Comparison of ENCODE assay signal across 14 cellular contexts in the genomic region with DNA sequence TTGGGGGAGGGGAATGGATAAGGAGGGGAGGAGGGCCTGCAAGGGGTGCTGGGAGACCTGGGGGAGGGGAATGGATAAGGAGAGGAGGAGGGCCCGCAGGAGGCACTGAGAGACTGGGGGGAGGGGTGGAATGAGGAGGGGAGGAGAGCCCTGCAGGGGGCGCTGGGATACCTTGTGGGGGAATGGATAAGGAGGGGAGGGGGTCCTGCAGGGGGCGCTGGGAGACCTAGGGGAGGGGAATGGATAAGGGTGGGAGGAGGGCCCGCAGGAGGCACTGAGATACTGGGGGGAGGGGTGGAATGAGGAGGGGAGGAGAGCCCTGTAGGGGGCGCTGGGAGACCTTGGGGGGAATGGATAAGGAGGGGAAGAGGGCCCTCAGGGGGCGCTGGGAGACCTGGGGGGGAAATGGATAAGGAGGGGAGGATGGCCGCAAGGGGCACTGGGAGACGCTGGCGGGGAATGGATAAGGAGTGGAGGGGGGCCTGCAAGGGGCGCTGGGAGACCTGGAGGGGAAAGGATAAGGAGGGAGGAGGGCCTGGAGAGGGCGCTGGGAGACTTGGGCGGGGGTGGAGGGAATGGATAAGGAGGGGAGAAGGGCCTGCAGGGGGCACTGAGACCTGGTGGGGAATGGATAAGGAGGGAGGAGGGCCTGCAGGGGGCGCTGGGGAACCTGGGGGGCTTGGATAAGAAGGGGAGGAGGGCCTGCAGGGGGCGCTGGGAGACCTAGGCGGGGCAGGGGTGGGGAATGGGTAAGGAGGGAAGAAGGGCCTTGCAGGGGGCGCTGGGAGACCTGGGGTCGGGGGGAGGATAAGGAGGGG. TPM values are rescaled to one million over a fixed set of nuclear protein-coding genes. Genes with fewer than 3 reads are reported as not detected.
A peak's percentile ranks its signal among the peaks of the same experiment; 100 is the strongest.
DNase-seq lines count a peak whose midpoint lies in the region; ATAC-seq and TF ChIP-seq lines count a peak whose summit lies in the region.
"Had no signal": no experiment of that assay in that cellular context is flagged by ENCODE, and none has a peak within 500 bp of the region (broad histone marks: within the 10 kb centered on the region; RNA-seq: fewer than 3 reads in every experiment).

No MANE protein-coding gene starts in this region.

- TF ChIP-seq POLR2A in gastroesophageal sphincter (IDR thresholded peaks at IDR 0.05), result no peak

- H3K27me3 ChIP-seq in gastroesophageal sphincter, result no peaks in the 10 kb centered on the region

- H3K27me3 Mint-ChIP-seq in activated naive CD4-positive, alpha-beta T cell treated with anti-CD3 and anti-CD28 coated beads for 36 hours (ENCODE audit: low read depth), result no peaks in the 10 kb centered on the region

- H3K9me3 Mint-ChIP-seq in activated naive CD4-positive, alpha-beta T cell treated with anti-CD3 and anti-CD28 coated beads for 36 hours, result no peaks in the 10 kb centered on the region

- 69 to 82% methylated on average over 2 to 7 of the region's 17 CpGs for WGBS in gastroesophageal sphincter (ENCODE audit: low coverage in 1 of 2), 2 donors

- CTCF ChIA-PET in activated naive CD4-positive, alpha-beta T cell treated with anti-CD3 and anti-CD28 coated beads for 36 hours (lab: Charles Lee), result no interaction called here

- no peak overlapping the region for H3K27ac ChIP-seq in gastroesophageal sphincter

- DNase-seq in activated naive CD4-positive, alpha-beta T cell treated with anti-CD3 and anti-CD28 coated beads for 36 hours, result peak; percentile 29
- DNase-seq in activated naive CD4-positive, alpha-beta T cell treated with anti-CD3 and anti-CD28 coated beads, Interleukin-2, amount 50 U/mL, for 16 hours, result no peak
- DNase-seq in KBM-7 (peak; percentile 10), astrocyte of the spinal cord (ENCODE audit: low read depth, low spot score) (no peak), NCI-H2171 treated with DMSO at 0.1 percent for 48 hours (lab: John Stamatoyannopoulos, UW) (no peak), NCI-H2196 treated with DMSO at 0.1 percent for 48 hours (lab: John Stamatoyannopoulos, UW; ENCODE audit: unreplicated experiment) (no peak)
- peak; percentile 36 to 48 for DNase-seq in stimulated activated CD8-positive, alpha-beta memory T cell treated with anti-CD3 and anti-CD28 coated beads, Interleukin-2, amount 100 ng/mL, for 48 hours (ENCODE audit: low read depth in 2 of 2)
- DNase-seq: activated effector memory CD4-positive, alpha-beta T cell treated with anti-CD3 and anti-CD28 coated beads, Interleukin-2, amount 50 U/mL, for 16 hours; CD4-positive, alpha-beta memory T cell; substantia nigra had no signal

- H3K9me3 ChIP-seq in gastroesophageal sphincter, result no peaks in the 10 kb centered on the region

- no peak for ATAC-seq in gastroesophageal sphincter

- no peak for TF ChIP-seq EP300 in gastroesophageal sphincter (IDR thresholded peaks at IDR 0.05)

- intact Hi-C loops in activated naive CD4-positive, alpha-beta T cell treated with anti-CD3 and anti-CD28 coated beads for 36 hours (cut with micrococcal nuclease), result no loop called here

- H3K4me3 ChIP-seq in astrocyte of the spinal cord (ENCODE audit: low read depth, low read length), result no peak overlapping the region
- H3K4me3 ChIP-seq in gastroesophageal sphincter, result no peak overlapping the region

- no peaks in the 10 kb centered on the region for H3K36me3 ChIP-seq in gastroesophageal sphincter

- no peak overlapping the region for H3K27ac Mint-ChIP-seq in activated naive CD4-positive, alpha-beta T cell treated with anti-CD3 and anti-CD28 coated beads for 36 hours
- H3K27ac Mint-ChIP-seq: CD4-positive, alpha-beta memory T cell had no signal

- H3K4me1 ChIP-seq in gastroesophageal sphincter, result no peaks in the 10 kb centered on the region

- peaks cover 11% of the 10 kb centered on the region for H3K4me1 Mint-ChIP-seq in activated naive CD4-positive, alpha-beta T cell treated with anti-CD3 and anti-CD28 coated beads for 36 hours (ENCODE audit: low read depth)

- H3K4me3 Mint-ChIP-seq in activated naive CD4-positive, alpha-beta T cell treated with anti-CD3 and anti-CD28 coated beads for 36 hours, result no peak overlapping the region

- peak; percentile 12 for TF ChIP-seq CTCF in astrocyte of the spinal cord (IDR thresholded peaks at IDR 0.05; ENCODE audit: low read depth, low read length)
- no peak for TF ChIP-seq CTCF in gastroesophageal sphincter (IDR thresholded peaks at IDR 0.05)

- in situ Hi-C loops in KBM-7 (cut with MboI; ENCODE audit: low pct_unique_long_range_greater_than_20kb, low sequenced_read_pairs) (no loop called here), astrocyte of the spinal cord (cut with HindIII; ENCODE audit: low sequenced_read_pairs) (no loop called here)

- no peaks in the 10 kb centered on the region for H3K36me3 Mint-ChIP-seq in activated naive CD4-positive, alpha-beta T cell treated with anti-CD3 and anti-CD28 coated beads for 36 hours (ENCODE audit: low read depth)
- H3K36me3 Mint-ChIP-seq: CD4-positive, alpha-beta memory T cell had no signal

RNA-seq across cellular contexts. Expression of gene CTCFL, which starts 1.3 kb away (rescaled TPM):
- not detected for total RNA-seq in activated naive CD4-positive, alpha-beta T cell treated with anti-CD3 and anti-CD28 coated beads for 36 hours
- not detected for total RNA-seq in gastroesophageal sphincter
- total RNA-seq: CD4-positive, alpha-beta memory T cell; fibroblast of villous mesenchyme; lung microvascular endothelial cell; osteocyte had no signal

RNA-seq across cellular contexts. Expression of gene PCK1, which starts 34.6 kb away (rescaled TPM):
- total RNA-seq in activated naive CD4-positive, alpha-beta T cell treated with anti-CD3 and anti-CD28 coated beads for 36 hours, result not detected
- 1 to 10 TPM in 1 of 4 donors, under 1 TPM in 3; 0.15 to 3.2 (median 0.23) TPM for total RNA-seq in gastroesophageal sphincter
- total RNA-seq: CD4-positive, alpha-beta memory T cell; fibroblast of villous mesenchyme; lung microvascular endothelial cell; osteocyte had no signal

Comparison
In these comparisons a context has a peak if more than half of its experiments do, and no peak if none do; other contexts are left out.
1. DNase-seq: peak in activated naive CD4-positive, alpha-beta T cell treated with anti-CD3 and anti-CD28 coated beads for 36 hours (single experiment), KBM-7 (single experiment) and stimulated activated CD8-positive, alpha-beta memory T cell treated with anti-CD3 and anti-CD28 coated beads, Interleukin-2, amount 100 ng/mL, for 48 hours (2 of 2); none in activated naive CD4-positive, alpha-beta T cell treated with anti-CD3 and anti-CD28 coated beads, Interleukin-2, amount 50 U/mL, for 16 hours (single experiment), astrocyte of the spinal cord (single experiment), NCI-H2171 treated with DMSO at 0.1 percent for 48 hours (single experiment) and NCI-H2196 treated with DMSO at 0.1 percent for 48 hours (single experiment).